2 cellular contexts compared by ENCODE assay signal in the genomic region with DNA sequence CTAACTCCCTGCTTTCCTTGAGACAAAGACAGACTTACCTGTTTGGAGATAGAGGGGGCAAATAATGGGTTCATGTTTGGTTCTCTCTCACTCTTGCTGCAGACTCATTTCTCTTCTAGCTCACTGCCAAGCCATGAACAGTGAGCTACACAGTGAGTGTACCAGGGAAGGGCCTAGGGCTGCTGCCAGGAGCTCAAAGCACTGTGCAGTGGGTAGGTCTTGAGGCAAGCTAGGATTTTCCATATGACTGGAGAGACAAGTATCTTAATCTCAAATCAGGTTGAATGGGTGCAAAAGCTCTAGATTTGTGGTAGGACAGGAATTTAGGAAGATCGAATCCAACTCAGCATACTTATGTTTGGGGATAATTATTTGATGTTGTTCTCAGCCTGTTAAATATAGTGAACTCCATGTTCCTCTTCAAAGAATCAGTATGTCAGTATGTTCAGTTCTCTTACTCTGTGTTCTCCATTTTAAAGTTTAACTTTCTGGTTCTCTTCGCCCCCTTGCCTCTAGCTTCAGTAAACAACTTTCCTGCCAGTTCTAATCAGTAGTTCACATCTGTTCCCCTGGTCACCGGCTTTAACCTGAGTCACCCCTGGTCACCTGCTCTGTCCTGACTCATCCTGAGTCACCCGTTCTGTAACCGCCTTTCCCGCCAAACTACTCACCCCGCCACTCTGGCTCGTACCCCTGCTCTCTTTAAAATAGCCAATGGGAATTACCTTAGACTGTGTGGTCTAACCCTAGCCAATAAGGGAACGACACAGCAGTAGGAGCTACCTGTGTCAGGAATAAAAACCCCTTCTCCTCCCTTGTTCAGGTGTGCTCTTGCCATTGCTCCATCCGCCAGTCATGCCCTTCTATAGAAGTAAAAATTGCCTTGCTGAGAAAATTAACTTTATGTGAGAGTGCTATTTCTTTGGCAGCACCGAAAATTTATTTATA.
TF ChIP-seq lines count a peak whose summit lies in the region.

No MANE protein-coding gene starts in this region.

TF ChIP-seq in K562, 482 proteins besides CTCF, POLR2A, EP300 and RAD21 (continued from another document and continues in another):
- TF ChIP-seq, protein P1, sequence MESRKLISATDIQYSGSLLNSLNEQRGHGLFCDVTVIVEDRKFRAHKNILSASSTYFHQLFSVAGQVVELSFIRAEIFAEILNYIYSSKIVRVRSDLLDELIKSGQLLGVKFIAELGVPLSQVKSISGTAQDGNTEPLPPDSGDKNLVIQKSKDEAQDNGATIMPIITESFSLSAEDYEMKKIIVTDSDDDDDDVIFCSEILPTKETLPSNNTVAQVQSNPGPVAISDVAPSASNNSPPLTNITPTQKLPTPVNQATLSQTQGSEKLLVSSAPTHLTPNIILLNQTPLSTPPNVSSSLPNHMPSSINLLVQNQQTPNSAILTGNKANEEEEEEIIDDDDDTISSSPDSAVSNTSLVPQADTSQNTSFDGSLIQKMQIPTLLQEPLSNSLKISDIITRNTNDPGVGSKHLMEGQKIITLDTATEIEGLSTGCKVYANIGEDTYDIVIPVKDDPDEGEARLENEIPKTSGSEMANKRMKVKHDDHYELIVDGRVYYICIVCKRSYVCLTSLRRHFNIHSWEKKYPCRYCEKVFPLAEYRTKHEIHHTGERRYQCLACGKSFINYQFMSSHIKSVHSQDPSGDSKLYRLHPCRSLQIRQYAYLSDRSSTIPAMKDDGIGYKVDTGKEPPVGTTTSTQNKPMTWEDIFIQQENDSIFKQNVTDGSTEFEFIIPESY (CRISPR knock-in tag; IDR thresholded peaks at IDR 0.05) = peak; percentile 82
- TF ChIP-seq MGA (IDR thresholded peaks at IDR 0.05) (peak; percentile 70), KDM1A (IDR thresholded peaks at IDR 0.05) (peak; percentile 41 to 43; a peak in 1 of 4 replicates), BACH1 (tag; IDR thresholded peaks at IDR 0.05) (peak; percentile 70), SMARCA4 (IDR thresholded peaks at IDR 0.05) (peak; percentile 79), TAF9B (IDR thresholded peaks at IDR 0.05; ENCODE audit: partially characterized antibody) (peak; percentile 57), TRIM28 (IDR thresholded peaks at IDR 0.05) (peak; percentile 86; the same call in 1 of the 2 replicates), ZFX (CRISPR knock-in tag; IDR thresholded peaks at IDR 0.05) (no peak), ZBTB8A (IDR thresholded peaks at IDR 0.05; ENCODE audit: partially characterized antibody) (no peak), ZNF41 (CRISPR knock-in tag; conservative IDR thresholded peaks at IDR 0.05) (no peak)

TF ChIP-seq in HepG2, 621 proteins besides CTCF, POLR2A, EP300 and RAD21 (continued from another document and continues in another):
- TF ChIP-seq, protein P2, sequence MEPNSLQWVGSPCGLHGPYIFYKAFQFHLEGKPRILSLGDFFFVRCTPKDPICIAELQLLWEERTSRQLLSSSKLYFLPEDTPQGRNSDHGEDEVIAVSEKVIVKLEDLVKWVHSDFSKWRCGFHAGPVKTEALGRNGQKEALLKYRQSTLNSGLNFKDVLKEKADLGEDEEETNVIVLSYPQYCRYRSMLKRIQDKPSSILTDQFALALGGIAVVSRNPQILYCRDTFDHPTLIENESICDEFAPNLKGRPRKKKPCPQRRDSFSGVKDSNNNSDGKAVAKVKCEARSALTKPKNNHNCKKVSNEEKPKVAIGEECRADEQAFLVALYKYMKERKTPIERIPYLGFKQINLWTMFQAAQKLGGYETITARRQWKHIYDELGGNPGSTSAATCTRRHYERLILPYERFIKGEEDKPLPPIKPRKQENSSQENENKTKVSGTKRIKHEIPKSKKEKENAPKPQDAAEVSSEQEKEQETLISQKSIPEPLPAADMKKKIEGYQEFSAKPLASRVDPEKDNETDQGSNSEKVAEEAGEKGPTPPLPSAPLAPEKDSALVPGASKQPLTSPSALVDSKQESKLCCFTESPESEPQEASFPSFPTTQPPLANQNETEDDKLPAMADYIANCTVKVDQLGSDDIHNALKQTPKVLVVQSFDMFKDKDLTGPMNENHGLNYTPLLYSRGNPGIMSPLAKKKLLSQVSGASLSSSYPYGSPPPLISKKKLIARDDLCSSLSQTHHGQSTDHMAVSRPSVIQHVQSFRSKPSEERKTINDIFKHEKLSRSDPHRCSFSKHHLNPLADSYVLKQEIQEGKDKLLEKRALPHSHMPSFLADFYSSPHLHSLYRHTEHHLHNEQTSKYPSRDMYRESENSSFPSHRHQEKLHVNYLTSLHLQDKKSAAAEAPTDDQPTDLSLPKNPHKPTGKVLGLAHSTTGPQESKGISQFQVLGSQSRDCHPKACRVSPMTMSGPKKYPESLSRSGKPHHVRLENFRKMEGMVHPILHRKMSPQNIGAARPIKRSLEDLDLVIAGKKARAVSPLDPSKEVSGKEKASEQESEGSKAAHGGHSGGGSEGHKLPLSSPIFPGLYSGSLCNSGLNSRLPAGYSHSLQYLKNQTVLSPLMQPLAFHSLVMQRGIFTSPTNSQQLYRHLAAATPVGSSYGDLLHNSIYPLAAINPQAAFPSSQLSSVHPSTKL (CRISPR knock-in tag; IDR thresholded peaks at IDR 0.05) = peak; percentile 65
- TF ChIP-seq SOX5 (CRISPR knock-in tag; IDR thresholded peaks at IDR 0.05; ENCODE audit: borderline replicate concordance) = peak; percentile 31; the same call in 1 of the 2 replicates
- TF ChIP-seq ZBTB14 (CRISPR knock-in tag; IDR thresholded peaks at IDR 0.05) = no peak
- TF ChIP-seq PAWR (CRISPR knock-in tag; IDR thresholded peaks at IDR 0.05; ENCODE audit: borderline replicate concordance) = no peak
- no peak for TF ChIP-seq ZNF180 (CRISPR knock-in tag; IDR thresholded peaks at IDR 0.05; ENCODE audit: borderline replicate concordance, low read depth)
- TF ChIP-seq ZNF17 (CRISPR knock-in tag; IDR thresholded peaks at IDR 0.05) = no peak
- no peak for TF ChIP-seq PRPF4 (IDR thresholded peaks at IDR 0.05; ENCODE audit: low read depth, low read length, poor library complexity, severe bottlenecking)
- no peak for TF ChIP-seq ZBTB38 (CRISPR knock-in tag; IDR thresholded peaks at IDR 0.05)
- no peak for TF ChIP-seq DMTF1 (CRISPR knock-in tag; IDR thresholded peaks at IDR 0.05)
- TF ChIP-seq RAD51 (IDR thresholded peaks at IDR 0.05; ENCODE audit: borderline replicate concordance) = no peak
- TF ChIP-seq, protein P3, sequence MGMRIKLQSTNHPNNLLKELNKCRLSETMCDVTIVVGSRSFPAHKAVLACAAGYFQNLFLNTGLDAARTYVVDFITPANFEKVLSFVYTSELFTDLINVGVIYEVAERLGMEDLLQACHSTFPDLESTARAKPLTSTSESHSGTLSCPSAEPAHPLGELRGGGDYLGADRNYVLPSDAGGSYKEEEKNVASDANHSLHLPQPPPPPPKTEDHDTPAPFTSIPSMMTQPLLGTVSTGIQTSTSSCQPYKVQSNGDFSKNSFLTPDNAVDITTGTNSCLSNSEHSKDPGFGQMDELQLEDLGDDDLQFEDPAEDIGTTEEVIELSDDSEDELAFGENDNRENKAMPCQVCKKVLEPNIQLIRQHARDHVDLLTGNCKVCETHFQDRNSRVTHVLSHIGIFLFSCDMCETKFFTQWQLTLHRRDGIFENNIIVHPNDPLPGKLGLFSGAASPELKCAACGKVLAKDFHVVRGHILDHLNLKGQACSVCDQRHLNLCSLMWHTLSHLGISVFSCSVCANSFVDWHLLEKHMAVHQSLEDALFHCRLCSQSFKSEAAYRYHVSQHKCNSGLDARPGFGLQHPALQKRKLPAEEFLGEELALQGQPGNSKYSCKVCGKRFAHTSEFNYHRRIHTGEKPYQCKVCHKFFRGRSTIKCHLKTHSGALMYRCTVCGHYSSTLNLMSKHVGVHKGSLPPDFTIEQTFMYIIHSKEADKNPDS (CRISPR knock-in tag; IDR thresholded peaks at IDR 0.05) = no peak
- no peak; the same call in 1 of the 2 replicates for TF ChIP-seq THRA (CRISPR knock-in tag; IDR thresholded peaks at IDR 0.05; ENCODE audit: borderline replicate concordance)
- TF ChIP-seq ZFP90 (CRISPR knock-in tag; IDR thresholded peaks at IDR 0.05; ENCODE audit: borderline replicate concordance) = no peak
- TF ChIP-seq, protein P4, sequence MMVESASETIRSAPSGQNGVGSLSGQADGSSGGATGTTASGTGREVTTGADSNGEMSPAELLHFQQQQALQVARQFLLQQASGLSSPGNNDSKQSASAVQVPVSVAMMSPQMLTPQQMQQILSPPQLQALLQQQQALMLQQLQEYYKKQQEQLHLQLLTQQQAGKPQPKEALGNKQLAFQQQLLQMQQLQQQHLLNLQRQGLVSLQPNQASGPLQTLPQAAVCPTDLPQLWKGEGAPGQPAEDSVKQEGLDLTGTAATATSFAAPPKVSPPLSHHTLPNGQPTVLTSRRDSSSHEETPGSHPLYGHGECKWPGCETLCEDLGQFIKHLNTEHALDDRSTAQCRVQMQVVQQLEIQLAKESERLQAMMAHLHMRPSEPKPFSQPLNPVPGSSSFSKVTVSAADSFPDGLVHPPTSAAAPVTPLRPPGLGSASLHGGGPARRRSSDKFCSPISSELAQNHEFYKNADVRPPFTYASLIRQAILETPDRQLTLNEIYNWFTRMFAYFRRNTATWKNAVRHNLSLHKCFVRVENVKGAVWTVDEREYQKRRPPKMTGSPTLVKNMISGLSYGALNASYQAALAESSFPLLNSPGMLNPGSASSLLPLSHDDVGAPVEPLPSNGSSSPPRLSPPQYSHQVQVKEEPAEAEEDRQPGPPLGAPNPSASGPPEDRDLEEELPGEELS (CRISPR knock-in tag; IDR thresholded peaks at IDR 0.05) = 0 out of 2 replicates have a peak, but pooled peaks have one; percentile 15
- no peak for TF ChIP-seq HOXA9 (CRISPR knock-in tag; IDR thresholded peaks at IDR 0.05; ENCODE audit: borderline replicate concordance)
- no peak for TF ChIP-seq ZNF629 (CRISPR knock-in tag; conservative IDR thresholded peaks at IDR 0.05)
- no peak for TF ChIP-seq ZBTB8A (CRISPR knock-in tag; IDR thresholded peaks at IDR 0.05; ENCODE audit: borderline replicate concordance, low read depth)
- TF ChIP-seq, protein P5, sequence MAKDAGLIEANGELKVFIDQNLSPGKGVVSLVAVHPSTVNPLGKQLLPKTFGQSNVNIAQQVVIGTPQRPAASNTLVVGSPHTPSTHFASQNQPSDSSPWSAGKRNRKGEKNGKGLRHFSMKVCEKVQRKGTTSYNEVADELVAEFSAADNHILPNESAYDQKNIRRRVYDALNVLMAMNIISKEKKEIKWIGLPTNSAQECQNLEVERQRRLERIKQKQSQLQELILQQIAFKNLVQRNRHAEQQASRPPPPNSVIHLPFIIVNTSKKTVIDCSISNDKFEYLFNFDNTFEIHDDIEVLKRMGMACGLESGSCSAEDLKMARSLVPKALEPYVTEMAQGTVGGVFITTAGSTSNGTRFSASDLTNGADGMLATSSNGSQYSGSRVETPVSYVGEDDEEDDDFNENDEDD (CRISPR knock-in tag; IDR thresholded peaks at IDR 0.05; ENCODE audit: borderline replicate concordance) = peak; percentile 82; the same call in 1 of the 2 replicates
- TF ChIP-seq MAFG (CRISPR knock-in tag; IDR thresholded peaks at IDR 0.05) = peak; percentile 81
- no peak for TF ChIP-seq BCL3 (CRISPR knock-in tag; IDR thresholded peaks at IDR 0.05)
- no peak for TF ChIP-seq ZBTB7A (CRISPR knock-in tag; IDR thresholded peaks at IDR 0.05)
- TF ChIP-seq CERS6 (CRISPR knock-in tag; IDR thresholded peaks at IDR 0.05) = no peak
- no peak for TF ChIP-seq ZNF337 (CRISPR knock-in tag; IDR thresholded peaks at IDR 0.05; ENCODE audit: borderline replicate concordance, low read depth)
- no peak for TF ChIP-seq ZNF556 (CRISPR knock-in tag; IDR thresholded peaks at IDR 0.05; ENCODE audit: borderline replicate concordance)
- TF ChIP-seq ESRRA (CRISPR knock-in tag; IDR thresholded peaks at IDR 0.05; ENCODE audit: low read depth) = no peak
